15 cellular contexts compared by ENCODE assay signal in the genomic region with DNA sequence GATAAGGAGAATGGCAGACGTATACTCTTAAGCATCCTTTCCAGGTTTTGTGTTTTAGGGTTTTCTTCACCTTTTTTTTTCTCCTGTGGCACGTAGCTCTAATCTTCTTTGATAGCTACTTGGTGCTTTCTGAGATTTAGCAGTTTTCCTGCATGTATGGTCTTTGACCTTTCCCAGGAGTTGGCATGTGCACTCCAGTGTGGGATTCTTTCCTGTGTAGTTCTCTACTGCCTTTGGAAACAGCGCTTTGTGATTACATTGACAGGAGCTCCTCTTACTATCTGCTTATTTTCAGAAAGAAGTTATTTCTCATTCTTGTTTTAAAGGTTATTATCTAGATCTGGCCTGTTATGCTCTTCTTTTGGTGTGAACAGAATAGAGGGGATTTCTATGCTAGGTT.
A peak's percentile ranks its signal among the peaks of the same experiment; 100 is the strongest.
DNase-seq lines count a peak whose midpoint lies in the region; ATAC-seq and TF ChIP-seq lines count a peak whose summit lies in the region.
"Had no signal": no experiment of that assay in that cellular context is flagged by ENCODE, and none has a peak within 500 bp of the region (broad histone marks: within the 10 kb centered on the region; RNA-seq: fewer than 3 reads in every experiment).

No MANE protein-coding gene starts in this region.

- no peak for DNase-seq in Right ventricle myocardium superior
- no peak for DNase-seq in heart right ventricle
- peak; percentile 5 for DNase-seq in dermis blood vessel endothelial cell
- no peak for DNase-seq in mesothelial cell of epicardium (ENCODE audit: low spot score in 2 of 2, unreplicated experiment in 2 of 2)
- DNase-seq in type B pancreatic cell (ENCODE audit: extremely low spot score, unreplicated experiment), result no peak
- DNase-seq in stimulated activated naive CD8-positive, alpha-beta T cell treated with anti-CD3 and anti-CD28 coated beads, Interleukin-15, amount 100 ng/mL, for 72 hours, result no peak
- no peak for DNase-seq in BE2C
- DNase-seq: Caco-2, KBM-7, NCI-H1048, NCI-H2171, SIG-M5 had no signal

- H3K27ac Mint-ChIP-seq in mesothelial cell of epicardium (peak overlapping the region; percentile 81), type B pancreatic cell (peak overlapping the region; percentile 82)
- no peak overlapping the region for H3K27ac Mint-ChIP-seq in stimulated activated naive CD8-positive, alpha-beta T cell treated with anti-CD3 and anti-CD28 coated beads, Interleukin-15, amount 100 ng/mL, for 72 hours

- H3K4me1 Mint-ChIP-seq in mesothelial cell of epicardium, result peaks cover 23% of the 10 kb centered on the region
- peaks cover 12% of the 10 kb centered on the region for H3K4me1 Mint-ChIP-seq in type B pancreatic cell (ENCODE audit: unreplicated experiment)
- no peaks in the 10 kb centered on the region for H3K4me1 Mint-ChIP-seq in stimulated activated naive CD8-positive, alpha-beta T cell treated with anti-CD3 and anti-CD28 coated beads, Interleukin-15, amount 100 ng/mL, for 72 hours

- H3K9me3 Mint-ChIP-seq in mesothelial cell of epicardium (peaks cover 25% of the 10 kb centered on the region), type B pancreatic cell (no peaks in the 10 kb centered on the region)
- H3K9me3 Mint-ChIP-seq in stimulated activated naive CD8-positive, alpha-beta T cell treated with anti-CD3 and anti-CD28 coated beads, Interleukin-15, amount 100 ng/mL, for 72 hours, result no peaks in the 10 kb centered on the region

- 34 to 40% methylated on average over 3 of the region's 3 CpGs for WGBS in heart right ventricle, 2 donors

- intact Hi-C loops in Right ventricle myocardium superior (cut with DNase I), result no loop called here
- intact Hi-C loops in heart right ventricle (cut with DNase I), result no loop called here

- H3K4me3 ChIP-seq in heart right ventricle, result no peak overlapping the region
- H3K4me3 ChIP-seq in BE2C (ENCODE audit: low read depth, low read length), result no peak overlapping the region
- H3K4me3 ChIP-seq: A549, GM12878 had no signal

- H3K36me3 Mint-ChIP-seq in mesothelial cell of epicardium (peaks cover 9% of the 10 kb centered on the region), type B pancreatic cell (peaks cover 6% of the 10 kb centered on the region)

- ATAC-seq in Right ventricle myocardium superior (ENCODE audit: poor library complexity), result peak; percentile 64
- ATAC-seq in heart right ventricle, result no peak
- no peak for ATAC-seq in GM19328 (IDR thresholded peaks at IDR 0.05; ENCODE audit: unreplicated experiment)
- no peak for ATAC-seq in stimulated activated naive CD8-positive, alpha-beta T cell treated with anti-CD3 and anti-CD28 coated beads, Interleukin-15, amount 100 ng/mL, for 72 hours
- ATAC-seq: A549, GM12878 had no signal

- H3K4me1 ChIP-seq in heart right ventricle (peaks cover 7 to 29% (median 20%) of the 10 kb centered on the region in 9 donors), BE2C (no peaks in the 10 kb centered on the region)
- H3K4me1 ChIP-seq: A549 had no signal

- H3K27me3 ChIP-seq in heart right ventricle (no peaks in the 10 kb centered on the region), BE2C (no peaks in the 10 kb centered on the region)

- no peaks in the 10 kb centered on the region for H3K27me3 Mint-ChIP-seq in mesothelial cell of epicardium (ENCODE audit: low read depth)
- H3K27me3 Mint-ChIP-seq in type B pancreatic cell, result no peaks in the 10 kb centered on the region
- no peaks in the 10 kb centered on the region for H3K27me3 Mint-ChIP-seq in stimulated activated naive CD8-positive, alpha-beta T cell treated with anti-CD3 and anti-CD28 coated beads, Interleukin-15, amount 100 ng/mL, for 72 hours

- no peak for TF ChIP-seq CTCF in heart right ventricle (IDR thresholded peaks at IDR 0.05)
- no peak for TF ChIP-seq CTCF in mesothelial cell of epicardium (IDR thresholded peaks at IDR 0.05; ENCODE audit: unreplicated experiment)
- TF ChIP-seq CTCF in type B pancreatic cell (conservative IDR thresholded peaks at IDR 0.05), result no peak
- TF ChIP-seq CTCF in BE2C (IDR thresholded peaks at IDR 0.05; ENCODE audit: low read depth, low read length), result no peak

- H3K27ac ChIP-seq in heart right ventricle, result peak overlapping the region in 1 of 10 donors; percentile 43
- H3K27ac ChIP-seq: A549 had no signal

- H3K9me3 ChIP-seq in heart right ventricle (peaks cover 0 to 27% (median 4%) of the 10 kb centered on the region in 11 donors), BE2C (no peaks in the 10 kb centered on the region)
- H3K9me3 ChIP-seq: Caco-2 had no signal

- H3K36me3 ChIP-seq in heart right ventricle (no peaks in the 10 kb centered on the region), BE2C (no peaks in the 10 kb centered on the region)

- no peak overlapping the region for H3K4me3 Mint-ChIP-seq in mesothelial cell of epicardium
- no peak overlapping the region for H3K4me3 Mint-ChIP-seq in type B pancreatic cell
- H3K4me3 Mint-ChIP-seq in stimulated activated naive CD8-positive, alpha-beta T cell treated with anti-CD3 and anti-CD28 coated beads, Interleukin-15, amount 100 ng/mL, for 72 hours, result no peak overlapping the region

Comparison
In these comparisons a context has a peak if more than half of its experiments do, and no peak if none do; other contexts are left out.
1. H3K27ac Mint-ChIP-seq: peak in mesothelial cell of epicardium (single experiment) and type B pancreatic cell (single experiment); none in stimulated activated naive CD8-positive, alpha-beta T cell treated with anti-CD3 and anti-CD28 coated beads, Interleukin-15, amount 100 ng/mL, for 72 hours (0 of 2).